1 cellular context compared by ENCODE assay signal in genomic region chr2:27211943-27212625, GRCh38.
TF ChIP-seq lines count a peak whose summit lies in the region.

Gene ATRAID, plus strand, starts transcription at chr2:27212041. Its CDS starts 328 bp downstream, at chr2:27212369.
Gene SLC5A6, minus strand, starts transcription at chr2:27212268. Its CDS starts 4,618 bp downstream, at chr2:27207650.

TF ChIP-seq in HepG2, 621 proteins besides CTCF, POLR2A, EP300 and RAD21 (continued from another document and continues in another):
- TF ChIP-seq REST (IDR thresholded peaks at IDR 0.05; ENCODE audit: borderline replicate concordance in 1 of 2, low read depth in 1 of 2, low read length in 2 of 2): peak in 1 of 2 experiments; percentile 75; a peak in 1 of 4 replicates
- TF ChIP-seq U2AF2 (IDR thresholded peaks at IDR 0.05; ENCODE audit: low read depth, low read length): no peak
- 0 out of 2 replicates have a peak, but pooled peaks have one; percentile 20 for TF ChIP-seq ZNF614 (CRISPR knock-in tag; IDR thresholded peaks at IDR 0.05; ENCODE audit: borderline replicate concordance)
- no peak for TF ChIP-seq ZBTB34 (CRISPR knock-in tag; IDR thresholded peaks at IDR 0.05)
- no peak for TF ChIP-seq ZUFSP (CRISPR knock-in tag; IDR thresholded peaks at IDR 0.05; ENCODE audit: borderline replicate concordance)
- TF ChIP-seq MLLT10 (CRISPR knock-in tag; IDR thresholded peaks at IDR 0.05): no peak
- TF ChIP-seq NPAS2 (CRISPR knock-in tag; IDR thresholded peaks at IDR 0.05; ENCODE audit: borderline replicate concordance): no peak
- no peak for TF ChIP-seq RERE (CRISPR knock-in tag; IDR thresholded peaks at IDR 0.05; ENCODE audit: low read depth)
- no peak for TF ChIP-seq TMF1 (CRISPR knock-in tag; IDR thresholded peaks at IDR 0.05; ENCODE audit: low read depth)
- TF ChIP-seq MED1 (CRISPR knock-in tag; IDR thresholded peaks at IDR 0.05): peak; percentile 82
- 0 out of 2 replicates have a peak, but pooled peaks have one; percentile 80 for TF ChIP-seq ZNF597 (CRISPR knock-in tag; IDR thresholded peaks at IDR 0.05)
- peak; percentile 59 for TF ChIP-seq MNT (IDR thresholded peaks at IDR 0.05)
- no peak; the same call in 1 of the 2 replicates for TF ChIP-seq ELF3 (CRISPR knock-in tag; IDR thresholded peaks at IDR 0.05)
- no peak for TF ChIP-seq SUZ12 (IDR thresholded peaks at IDR 0.05; ENCODE audit: low read depth, low read length)
- peak; percentile 94 for TF ChIP-seq YEATS4 (CRISPR knock-in tag; IDR thresholded peaks at IDR 0.05; ENCODE audit: borderline replicate concordance)
- 0 out of 2 replicates have a peak, but pooled peaks have one; percentile 19 for TF ChIP-seq KDM1A (CRISPR knock-in tag; IDR thresholded peaks at IDR 0.05)
- TF ChIP-seq, protein P1, sequence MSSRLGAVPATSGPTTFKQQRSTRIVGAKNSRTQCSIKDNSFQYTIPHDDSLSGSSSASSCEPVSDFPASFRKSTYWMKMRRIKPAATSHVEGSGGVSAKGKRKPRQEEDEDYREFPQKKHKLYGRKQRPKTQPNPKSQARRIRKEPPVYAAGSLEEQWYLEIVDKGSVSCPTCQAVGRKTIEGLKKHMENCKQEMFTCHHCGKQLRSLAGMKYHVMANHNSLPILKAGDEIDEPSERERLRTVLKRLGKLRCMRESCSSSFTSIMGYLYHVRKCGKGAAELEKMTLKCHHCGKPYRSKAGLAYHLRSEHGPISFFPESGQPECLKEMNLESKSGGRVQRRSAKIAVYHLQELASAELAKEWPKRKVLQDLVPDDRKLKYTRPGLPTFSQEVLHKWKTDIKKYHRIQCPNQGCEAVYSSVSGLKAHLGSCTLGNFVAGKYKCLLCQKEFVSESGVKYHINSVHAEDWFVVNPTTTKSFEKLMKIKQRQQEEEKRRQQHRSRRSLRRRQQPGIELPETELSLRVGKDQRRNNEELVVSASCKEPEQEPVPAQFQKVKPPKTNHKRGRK (CRISPR knock-in tag; IDR thresholded peaks at IDR 0.05): peak; percentile 71; the same call in 1 of the 2 replicates
- peak; percentile 99 for TF ChIP-seq RBM39 (IDR thresholded peaks at IDR 0.05; ENCODE audit: low read depth, low read length, poor library complexity, severe bottlenecking)
- peak; percentile 28; the same call in 1 of the 2 replicates for TF ChIP-seq ZBTB33 (CRISPR knock-in tag; IDR thresholded peaks at IDR 0.05)
- TF ChIP-seq, protein P2, sequence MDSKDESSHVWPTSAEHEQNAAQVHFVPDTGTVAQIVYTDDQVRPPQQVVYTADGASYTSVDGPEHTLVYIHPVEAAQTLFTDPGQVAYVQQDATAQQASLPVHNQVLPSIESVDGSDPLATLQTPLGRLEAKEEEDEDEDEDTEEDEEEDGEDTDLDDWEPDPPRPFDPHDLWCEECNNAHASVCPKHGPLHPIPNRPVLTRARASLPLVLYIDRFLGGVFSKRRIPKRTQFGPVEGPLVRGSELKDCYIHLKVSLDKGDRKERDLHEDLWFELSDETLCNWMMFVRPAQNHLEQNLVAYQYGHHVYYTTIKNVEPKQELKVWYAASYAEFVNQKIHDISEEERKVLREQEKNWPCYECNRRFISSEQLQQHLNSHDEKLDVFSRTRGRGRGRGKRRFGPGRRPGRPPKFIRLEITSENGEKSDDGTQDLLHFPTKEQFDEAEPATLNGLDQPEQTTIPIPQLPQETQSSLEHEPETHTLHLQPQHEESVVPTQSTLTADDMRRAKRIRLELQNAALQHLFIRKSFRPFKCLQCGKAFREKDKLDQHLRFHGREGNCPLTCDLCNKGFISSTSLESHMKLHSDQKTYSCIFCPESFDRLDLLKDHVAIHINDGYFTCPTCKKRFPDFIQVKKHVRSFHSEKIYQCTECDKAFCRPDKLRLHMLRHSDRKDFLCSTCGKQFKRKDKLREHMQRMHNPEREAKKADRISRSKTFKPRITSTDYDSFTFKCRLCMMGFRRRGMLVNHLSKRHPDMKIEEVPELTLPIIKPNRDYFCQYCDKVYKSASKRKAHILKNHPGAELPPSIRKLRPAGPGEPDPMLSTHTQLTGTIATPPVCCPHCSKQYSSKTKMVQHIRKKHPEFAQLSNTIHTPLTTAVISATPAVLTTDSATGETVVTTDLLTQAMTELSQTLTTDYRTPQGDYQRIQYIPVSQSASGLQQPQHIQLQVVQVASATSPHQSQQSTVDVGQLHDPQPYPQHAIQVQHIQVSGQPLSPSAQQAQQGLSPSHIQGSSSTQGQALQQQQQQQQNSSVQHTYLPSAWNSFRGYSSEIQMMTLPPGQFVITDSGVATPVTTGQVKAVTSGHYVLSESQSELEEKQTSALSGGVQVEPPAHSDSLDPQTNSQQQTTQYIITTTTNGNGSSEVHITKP (CRISPR knock-in tag; IDR thresholded peaks at IDR 0.05; ENCODE audit: low read depth): peak; percentile 25; the same call in 1 of the 2 replicates
